8 cellular contexts compared by ENCODE assay signal in the genomic region with DNA sequence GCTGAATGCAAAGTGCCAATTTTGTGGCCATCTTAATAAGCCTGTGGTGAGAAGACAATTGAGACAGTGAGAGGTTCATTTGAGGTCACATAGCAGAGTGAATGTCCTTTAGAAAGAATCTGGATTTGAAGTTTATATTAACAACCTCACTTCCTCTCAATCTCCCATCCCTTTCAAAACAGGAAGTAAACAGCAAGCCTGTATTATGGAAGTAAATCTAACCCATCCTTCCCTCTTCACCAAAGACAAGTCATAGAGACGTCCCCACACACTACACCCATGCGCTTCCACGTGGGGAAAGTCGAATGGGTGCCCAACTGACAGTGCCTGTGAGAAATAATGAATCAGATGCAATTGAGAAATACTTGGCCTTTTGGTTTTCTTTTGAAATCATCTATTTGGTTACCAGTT. TPM values are rescaled to one million over a fixed set of nuclear protein-coding genes. Genes with fewer than 3 reads are reported as not detected.
DNase-seq lines count a peak whose midpoint lies in the region; ATAC-seq and TF ChIP-seq lines count a peak whose summit lies in the region.

No MANE protein-coding gene starts in this region.

- peaks cover 27% of the 10 kb centered on the region for H3K4me1 Mint-ChIP-seq in activated CD8-positive, alpha-beta memory T cell treated with anti-CD3 and anti-CD28 coated beads, Interleukin-2, amount 10 ng/mL, durations not matched to agents 7 days and 5 days

- H3K36me3 Mint-ChIP-seq in activated CD8-positive, alpha-beta memory T cell treated with anti-CD3 and anti-CD28 coated beads, Interleukin-2, amount 10 ng/mL, durations not matched to agents 7 days and 5 days: peaks cover 3% of the 10 kb centered on the region

- H3K36me3 ChIP-seq in BE2C (no peaks in the 10 kb centered on the region), esophagus squamous epithelium (peaks cover 0 to 5% (median 0%) of the 10 kb centered on the region in 3 donors)

- no peak overlapping the region for H3K27ac ChIP-seq in esophagus squamous epithelium

- H3K27me3 Mint-ChIP-seq in activated CD8-positive, alpha-beta memory T cell treated with anti-CD3 and anti-CD28 coated beads, Interleukin-2, amount 10 ng/mL, durations not matched to agents 7 days and 5 days: no peaks in the 10 kb centered on the region

- no peaks in the 10 kb centered on the region for H3K9me3 Mint-ChIP-seq in activated CD8-positive, alpha-beta memory T cell treated with anti-CD3 and anti-CD28 coated beads, Interleukin-2, amount 10 ng/mL, durations not matched to agents 7 days and 5 days (ENCODE audit: low read depth)

- 35 to 39% methylated on average over 4 of the region's 4 CpGs for WGBS in esophagus squamous epithelium, 2 donors

- H3K4me3 Mint-ChIP-seq in activated CD8-positive, alpha-beta memory T cell treated with anti-CD3 and anti-CD28 coated beads, Interleukin-2, amount 10 ng/mL, durations not matched to agents 7 days and 5 days: no peak overlapping the region

- intact Hi-C loops in esophagus squamous epithelium (cut with DNase I): no loop called here

- H3K4me3 ChIP-seq in BE2C (ENCODE audit: low read depth, low read length): no peak overlapping the region
- no peak overlapping the region for H3K4me3 ChIP-seq in esophagus squamous epithelium

- H3K27ac Mint-ChIP-seq in activated CD8-positive, alpha-beta memory T cell treated with anti-CD3 and anti-CD28 coated beads, Interleukin-2, amount 10 ng/mL, durations not matched to agents 7 days and 5 days: peak overlapping the region; percentile 68

- H3K4me1 ChIP-seq in BE2C (no peaks in the 10 kb centered on the region), esophagus squamous epithelium (peaks cover 0 to 28% (median 7%) of the 10 kb centered on the region in 3 donors)

- H3K9me3 ChIP-seq in BE2C (no peaks in the 10 kb centered on the region; the same call in 1 of the 2 replicates), esophagus squamous epithelium (no peaks in the 10 kb centered on the region)

- CTCF ChIA-PET in activated CD8-positive, alpha-beta memory T cell treated with anti-CD3 and anti-CD28 coated beads, Interleukin-2, amount 10 ng/mL, durations not matched to agents 7 days and 5 days (lab: Charles Lee): no interaction called here

- H3K27me3 ChIP-seq in BE2C (no peaks in the 10 kb centered on the region), esophagus squamous epithelium (no peaks in the 10 kb centered on the region)

- DNase-seq in LHCN-M2 (ENCODE audit: low read depth) (peak; percentile 81), kidney tubule cell (ENCODE audit: low spot score) (peak; percentile 16), BE2C (no peak), esophagus squamous epithelium (lab: John Stamatoyannopoulos, UW) (no peak)
- DNase-seq in activated CD8-positive, alpha-beta memory T cell treated with anti-CD3 and anti-CD28 coated beads, Interleukin-2, amount 10 ng/mL, durations not matched to agents 7 days and 5 days: no peak
- peak; percentile 47 for DNase-seq in stimulated activated CD8-positive, alpha-beta memory T cell treated with anti-CD3 and anti-CD28 coated beads, Interleukin-4, amount 100 ng/mL, for 24 hours (ENCODE audit: low read depth)

- no peak for TF ChIP-seq POLR2A in esophagus squamous epithelium (IDR thresholded peaks at IDR 0.05)

- TF ChIP-seq CTCF in BE2C (IDR thresholded peaks at IDR 0.05; ENCODE audit: low read depth, low read length): no peak
- TF ChIP-seq CTCF in esophagus squamous epithelium (IDR thresholded peaks at IDR 0.05): no peak

- ATAC-seq in activated CD8-positive, alpha-beta memory T cell treated with anti-CD3 and anti-CD28 coated beads, Interleukin-2, amount 10 ng/mL, durations not matched to agents 7 days and 5 days: peak; percentile 39
- ATAC-seq in HG03460 (IDR thresholded peaks at IDR 0.05; ENCODE audit: unreplicated experiment) (no peak), GM21786 (IDR thresholded peaks at IDR 0.05; ENCODE audit: unreplicated experiment) (no peak)

RNA-seq across cellular contexts. Expression of a gene that starts 28.8 kb away (rescaled TPM):
- total RNA-seq in LHCN-M2 (2014; rRNA removed) (176 and 251 TPM in 2 replicates), esophagus squamous epithelium (100 to 1,000 TPM in 1 of 4 donors, 10 to 100 TPM in 3; 38.1 to 142 (median 46.5) TPM)
- polyA plus RNA-seq in LHCN-M2 (2012): 121 TPM
- total RNA-seq in activated CD8-positive, alpha-beta memory T cell treated with anti-CD3 and anti-CD28 coated beads, Interleukin-2, amount 10 ng/mL, durations not matched to agents 7 days and 5 days: 100 to 1,000 TPM; 333 to 502 TPM
- 44.1 TPM for polyA plus RNA-seq in BE2C (2012; ENCODE audit: insufficient read depth, insufficient read length, low read depth)

RNA-seq across cellular contexts. Expression of a gene that starts 49.1 kb away (rescaled TPM):
- total RNA-seq in LHCN-M2 (2014; rRNA removed): 18.5 and 23.7 TPM in 2 replicates
- 25.7 TPM for polyA plus RNA-seq in LHCN-M2 (2012)
- total RNA-seq in activated CD8-positive, alpha-beta memory T cell treated with anti-CD3 and anti-CD28 coated beads, Interleukin-2, amount 10 ng/mL, durations not matched to agents 7 days and 5 days: 10 to 100 TPM; 33.1 to 48.5 TPM
- 193 TPM for polyA plus RNA-seq in BE2C (2012; ENCODE audit: insufficient read depth, insufficient read length, low read depth)
- 10 to 100 TPM in 3 of 4 donors, 1 to 10 TPM in 1; 6.3 to 19.4 (median 13.0) TPM for total RNA-seq in esophagus squamous epithelium

RNA-seq across cellular contexts. Expression of a gene that starts 49.5 kb away (rescaled TPM):
- total RNA-seq in LHCN-M2 (2014; rRNA removed): 22.5 and 26.2 TPM in 2 replicates
- polyA plus RNA-seq in LHCN-M2 (2012): 25.3 TPM
- total RNA-seq in activated CD8-positive, alpha-beta memory T cell treated with anti-CD3 and anti-CD28 coated beads, Interleukin-2, amount 10 ng/mL, durations not matched to agents 7 days and 5 days: 10 to 100 TPM; 21.9 to 25.6 TPM
- polyA plus RNA-seq in BE2C (2012; ENCODE audit: insufficient read depth, insufficient read length, low read depth): 14.9 TPM
- total RNA-seq in esophagus squamous epithelium: 10 to 100 TPM in 3 of 4 donors, 1 to 10 TPM in 1; 6.9 to 18.7 (median 15.0) TPM

Comparison
In these comparisons a context has a peak if more than half of its experiments do, and no peak if none do; other contexts are left out.
1. DNase-seq: peak in LHCN-M2 (single experiment), kidney tubule cell (single experiment) and stimulated activated CD8-positive, alpha-beta memory T cell treated with anti-CD3 and anti-CD28 coated beads, Interleukin-4, amount 100 ng/mL, for 24 hours (single experiment); none in activated CD8-positive, alpha-beta memory T cell treated with anti-CD3 and anti-CD28 coated beads, Interleukin-2, amount 10 ng/mL, durations not matched to agents 7 days and 5 days (single experiment), BE2C (single experiment) and esophagus squamous epithelium (single experiment).